Comparison of ENCODE assay signal across 10 cellular contexts in the genomic region with DNA sequence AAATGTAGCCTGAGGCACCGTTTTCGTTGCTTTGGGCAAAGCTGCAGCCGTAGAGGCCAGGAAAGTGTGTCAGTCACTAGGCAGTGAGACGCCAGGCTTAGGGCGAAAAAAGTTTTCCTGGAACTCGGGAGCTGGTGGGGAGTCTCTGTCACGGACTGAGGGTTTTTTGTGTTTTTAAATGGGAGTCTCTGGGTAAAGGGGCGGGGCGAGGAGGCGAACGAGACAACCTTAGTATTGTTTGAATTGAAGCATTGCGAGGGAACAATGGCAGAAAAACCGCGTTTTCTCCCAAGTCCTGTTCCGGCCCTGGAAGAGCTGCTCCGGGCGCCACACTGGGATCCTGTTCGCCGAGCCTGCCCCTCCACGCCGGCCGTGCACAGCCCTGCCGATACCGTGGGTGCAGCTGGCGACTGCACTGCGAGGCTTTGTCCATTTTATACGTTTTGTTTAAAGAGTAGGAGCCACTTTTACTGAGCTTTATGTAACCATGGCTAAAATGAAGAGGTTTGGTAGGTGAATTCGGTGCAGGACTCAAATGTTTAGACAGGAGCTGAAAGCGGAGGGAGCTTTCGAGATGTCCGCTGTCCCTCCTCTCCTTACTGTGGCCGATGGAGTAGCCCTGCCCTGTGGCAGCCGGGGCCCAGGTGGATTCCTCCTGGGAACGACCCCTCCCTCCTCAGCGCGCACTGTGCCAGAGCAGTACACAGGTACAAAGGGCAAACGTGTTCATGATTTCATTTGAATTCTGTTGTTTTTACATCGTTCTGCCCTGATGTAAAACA. TPM values are rescaled to one million over a fixed set of nuclear protein-coding genes. Genes with fewer than 3 reads are reported as not detected.
DNase-seq lines count a peak whose midpoint lies in the region; ATAC-seq, FAIRE-seq and TF ChIP-seq lines count a peak whose summit lies in the region.
"Had no signal": no experiment of that assay in that cellular context is flagged by ENCODE, and none has a peak within 500 bp of the region (broad histone marks: within the 10 kb centered on the region; RNA-seq: fewer than 3 reads in every experiment).

No MANE protein-coding gene starts in this region.

- H3K27ac Mint-ChIP-seq in activated naive CD8-positive, alpha-beta T cell treated with anti-CD3 and anti-CD28 coated beads, Interleukin-2, amount 10 ng/mL, durations not matched to agents 7 days and 5 days = peak overlapping the region; percentile 56
- H3K27ac Mint-ChIP-seq: memory B cell had no signal

- no peaks in the 10 kb centered on the region for H3K36me3 Mint-ChIP-seq in activated naive CD8-positive, alpha-beta T cell treated with anti-CD3 and anti-CD28 coated beads, Interleukin-2, amount 10 ng/mL, durations not matched to agents 7 days and 5 days
- H3K36me3 Mint-ChIP-seq: memory B cell had no signal

- H3K36me3 ChIP-seq in H7 (replicated peaks; ENCODE audit: control insufficient read depth, insufficient read depth, low read length) = no peaks in the 10 kb centered on the region
- H3K36me3 ChIP-seq in sigmoid colon = peaks cover 0 to 5% (median 0%) of the 10 kb centered on the region in 4 donors

- H3K27ac ChIP-seq in right cardiac atrium (ENCODE audit: low read length) (peak overlapping the region; percentile 33), sigmoid colon (peak overlapping the region; percentile 98 to 100 (median 99))

- no peak for ATAC-seq in activated naive CD8-positive, alpha-beta T cell treated with anti-CD3 and anti-CD28 coated beads, Interleukin-2, amount 10 ng/mL, durations not matched to agents 7 days and 5 days (ENCODE audit: low read depth)
- ATAC-seq in right cardiac atrium = peak; percentile 3 to 8

- DNase-seq in H7 (peak; percentile 77), right cardiac atrium (peak in 1 of 3 donors; percentile 69), sigmoid colon (peak; percentile 85), RKO (ENCODE audit: low spot score) (no peak), D721Med (ENCODE audit: insufficient read length, low spot score) (no peak), D341Med (ENCODE audit: low spot score) (no peak), RPMI8226 (no peak)
- no peak for DNase-seq in activated naive CD8-positive, alpha-beta T cell treated with anti-CD3 and anti-CD28 coated beads, Interleukin-2, amount 10 ng/mL, durations not matched to agents 7 days and 5 days

- TF ChIP-seq EP300 in sigmoid colon (IDR thresholded peaks at IDR 0.05) = no peak

- H3K9me3 ChIP-seq in right cardiac atrium (ENCODE audit: control insufficient read depth, low read length) (no peaks in the 10 kb centered on the region), sigmoid colon (no peaks in the 10 kb centered on the region)

- H3K27me3 ChIP-seq in H7 (ENCODE audit: control insufficient read depth, insufficient read depth, low read length) = peaks cover 10% of the 10 kb centered on the region
- H3K27me3 ChIP-seq in right cardiac atrium (ENCODE audit: control insufficient read depth, insufficient read depth) = no peaks in the 10 kb centered on the region
- no peaks in the 10 kb centered on the region for H3K27me3 ChIP-seq in sigmoid colon

- peak overlapping the region; percentile 86 for H3K4me3 ChIP-seq in H7 (ENCODE audit: insufficient read depth, low read depth, low read length)
- H3K4me3 ChIP-seq in right cardiac atrium (ENCODE audit: low read length) = peak overlapping the region; percentile 78
- peak overlapping the region; percentile 83 to 99 (median 95) for H3K4me3 ChIP-seq in sigmoid colon

- intact Hi-C loops in right cardiac atrium (cut with DNase I) (loop anchor here (5.0 to 10.0 kb wide), 7 partner anchors 64 to 106 kb away; no protein-coding TSS in a partner anchor), sigmoid colon (cut with DNase I) (loop anchor here (2.0 to 5.0 kb wide), 3 partner anchors 71 to 89 kb away; no protein-coding TSS in a partner anchor)

- TF ChIP-seq POLR2A in sigmoid colon (IDR thresholded peaks at IDR 0.05) = peak; percentile 41 to 56

- 2% methylated on average over 38 of the region's 38 CpGs for WGBS in right cardiac atrium
- WGBS in sigmoid colon, 2 donors = 1 to 3% methylated on average over 38 of the region's 38 CpGs

- no peak for FAIRE-seq in D721Med (lab: Jason Lieb, UNC)

- POLR2A ChIA-PET in activated naive CD8-positive, alpha-beta T cell treated with anti-CD3 and anti-CD28 coated beads, Interleukin-2, amount 10 ng/mL, durations not matched to agents 7 days and 5 days (lab: Charles Lee) = no interaction called here

- H3K4me3 Mint-ChIP-seq in activated naive CD8-positive, alpha-beta T cell treated with anti-CD3 and anti-CD28 coated beads, Interleukin-2, amount 10 ng/mL, durations not matched to agents 7 days and 5 days = peak overlapping the region; percentile 6
- H3K4me3 Mint-ChIP-seq: memory B cell had no signal

- H3K9me3 Mint-ChIP-seq in activated naive CD8-positive, alpha-beta T cell treated with anti-CD3 and anti-CD28 coated beads, Interleukin-2, amount 10 ng/mL, durations not matched to agents 7 days and 5 days = no peaks in the 10 kb centered on the region
- H3K9me3 Mint-ChIP-seq: memory B cell had no signal

- H3K4me1 ChIP-seq in right cardiac atrium (ENCODE audit: control insufficient read depth, insufficient read depth, low read length) = peaks cover 29% of the 10 kb centered on the region
- peaks cover 0 to 61% (median 58%) of the 10 kb centered on the region in 4 donors for H3K4me1 ChIP-seq in sigmoid colon

- H3K4me1 Mint-ChIP-seq in activated naive CD8-positive, alpha-beta T cell treated with anti-CD3 and anti-CD28 coated beads, Interleukin-2, amount 10 ng/mL, durations not matched to agents 7 days and 5 days = peaks cover 7% of the 10 kb centered on the region

- H3K27me3 Mint-ChIP-seq in activated naive CD8-positive, alpha-beta T cell treated with anti-CD3 and anti-CD28 coated beads, Interleukin-2, amount 10 ng/mL, durations not matched to agents 7 days and 5 days = peaks cover 78% of the 10 kb centered on the region

- TF ChIP-seq CTCF in sigmoid colon (IDR thresholded peaks at IDR 0.05) (no peak), D721Med (IDR thresholded peaks at IDR 0.05; ENCODE audit: insufficient read depth, missing control alignments) (no peak)

RNA-seq across cellular contexts. Expression of a gene that starts 1.5 kb away (rescaled TPM):
- total RNA-seq in H7 (2014; rRNA removed; shearing (Covaris generic)) = 166 and 168 TPM in 2 replicates
- not detected for total RNA-seq in activated naive CD8-positive, alpha-beta T cell treated with anti-CD3 and anti-CD28 coated beads, Interleukin-2, amount 10 ng/mL, durations not matched to agents 7 days and 5 days
- total RNA-seq in right cardiac atrium = 100 to 1,000 TPM in 3 of 4 donors, 10 to 100 TPM in 1; 84.7 to 268 (median 123) TPM
- polyA plus RNA-seq in right cardiac atrium = 101 TPM
- total RNA-seq in sigmoid colon = 1,000 to 10,000 TPM in 1 of 4 donors, 100 to 1,000 TPM in 3; 306 to 1,039 (median 489) TPM
- polyA plus RNA-seq in sigmoid colon = 10 to 100 TPM; 24.0 to 83.5 (median 25.2) TPM
- total RNA-seq: T-helper 2 cell treated with Interferon-gamma antibody and Interleukin-4, amounts not matched to agents 100 ng/mL and 5 ng/mL, for 36 hours had no signal

RNA-seq across cellular contexts. Expression of a gene that starts 1.6 kb away (rescaled TPM):
- total RNA-seq in H7 (2014; rRNA removed; shearing (Covaris generic)) = 131 and 135 TPM in 2 replicates
- not detected for total RNA-seq in activated naive CD8-positive, alpha-beta T cell treated with anti-CD3 and anti-CD28 coated beads, Interleukin-2, amount 10 ng/mL, durations not matched to agents 7 days and 5 days
- total RNA-seq in right cardiac atrium (100 to 1,000 TPM in 3 of 4 donors, 10 to 100 TPM in 1; 91.9 to 267 (median 118) TPM), sigmoid colon (100 to 1,000 TPM; 235 to 598 (median 350) TPM)
- polyA plus RNA-seq in right cardiac atrium (69.8 TPM), sigmoid colon (10 to 100 TPM in 2 of 3 donors, 1 to 10 TPM in 1; 9.2 to 60.5 (median 10.8) TPM)
- total RNA-seq: T-helper 2 cell treated with Interferon-gamma antibody and Interleukin-4, amounts not matched to agents 100 ng/mL and 5 ng/mL, for 36 hours had no signal

Comparison
In these comparisons a context has a peak if more than half of its experiments do, and no peak if none do; other contexts are left out.
1. DNase-seq: peak in H7 (single experiment) and sigmoid colon (single experiment); none in activated naive CD8-positive, alpha-beta T cell treated with anti-CD3 and anti-CD28 coated beads, Interleukin-2, amount 10 ng/mL, durations not matched to agents 7 days and 5 days (single experiment), RKO (single experiment), D721Med (single experiment), D341Med (single experiment) and RPMI8226 (single experiment).
2. RNA of a gene that starts 1.5 kb away (total RNA-seq): 306 to 1,039 TPM in sigmoid colon, 166 to 168 TPM in H7 and 84.7 to 268 TPM in right cardiac atrium; not detected in activated naive CD8-positive, alpha-beta T cell treated with anti-CD3 and anti-CD28 coated beads, Interleukin-2, amount 10 ng/mL, durations not matched to agents 7 days and 5 days; every median in the first group is over 10 times any median in the second.
3. RNA of a gene that starts 1.6 kb away (total RNA-seq): 235 to 598 TPM in sigmoid colon, 131 to 135 TPM in H7 and 91.9 to 267 TPM in right cardiac atrium; not detected in activated naive CD8-positive, alpha-beta T cell treated with anti-CD3 and anti-CD28 coated beads, Interleukin-2, amount 10 ng/mL, durations not matched to agents 7 days and 5 days; every median in the first group is over 10 times any median in the second.
4. Peak in every context shown above with its lines, with median percentiles within 50 percentile points of each other: H3K4me3 ChIP-seq.